ENCODE assay signal across 8 cellular contexts in the genomic region with DNA sequence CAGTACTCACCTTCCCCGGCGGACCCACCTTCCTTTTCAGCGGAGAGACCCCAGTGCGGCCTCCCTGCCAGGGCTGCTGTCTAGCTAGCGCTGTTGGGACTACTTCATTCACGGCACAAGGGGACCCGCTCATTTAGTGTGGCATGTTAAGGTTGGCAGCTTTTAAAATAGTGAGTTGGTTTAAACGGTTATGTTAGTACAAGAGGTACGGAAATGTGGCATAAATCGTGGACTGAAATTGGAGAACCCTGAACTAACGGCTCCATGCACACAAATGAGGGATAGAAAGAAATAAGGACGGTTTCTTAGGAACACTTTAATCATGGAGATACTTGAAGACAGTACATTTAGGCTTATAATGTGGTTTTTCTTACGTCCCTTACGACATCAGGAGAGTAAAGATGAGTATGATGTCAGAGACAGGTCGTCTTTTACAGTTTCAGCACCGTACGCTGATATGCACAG. TPM values are rescaled to one million over a fixed set of nuclear protein-coding genes. Genes with fewer than 3 reads are reported as not detected.
DNase-seq lines count a peak whose midpoint lies in the region; ATAC-seq and TF ChIP-seq lines count a peak whose summit lies in the region.

No MANE protein-coding gene starts in this region.

- no peak for TF ChIP-seq CTCF in RWPE2 (IDR thresholded peaks at IDR 0.05; ENCODE audit: poor library complexity, severe bottlenecking)
- no peak for TF ChIP-seq CTCF in mucosa of descending colon (IDR thresholded peaks at IDR 0.05)

- H3K4me1 Mint-ChIP-seq in activated CD4-positive, alpha-beta T cell treated with anti-CD3 and anti-CD28 coated beads for 36 hours: peaks cover 50% of the 10 kb centered on the region

- DNase-seq in activated CD4-positive, alpha-beta T cell treated with anti-CD3 and anti-CD28 coated beads for 36 hours: no peak
- no peak for DNase-seq in activated CD4-positive, alpha-beta T cell treated with anti-CD3 and anti-CD28 coated beads for 48 hours
- DNase-seq in RWPE2 (ENCODE audit: low spot score) (no peak), mucosa of descending colon (no peak), cortex of kidney (lab: John Stamatoyannopoulos, UW) (no peak)
- no peak for DNase-seq in stimulated activated CD4-positive, alpha-beta T cell treated with anti-CD3 and anti-CD28 coated beads, Interleukin-1b, Interleukin-23, amount 100 ng/mL, for 48 hours

- H3K36me3 Mint-ChIP-seq in activated CD4-positive, alpha-beta T cell treated with anti-CD3 and anti-CD28 coated beads for 36 hours (ENCODE audit: low read depth): peaks cover 23% of the 10 kb centered on the region

- peak; percentile 10 for ATAC-seq in activated CD4-positive, alpha-beta T cell treated with anti-CD3 and anti-CD28 coated beads for 36 hours
- ATAC-seq in HG02938 (IDR thresholded peaks at IDR 0.05; ENCODE audit: unreplicated experiment) (peak; percentile 6), RWPE2 (ENCODE audit: low read depth) (peak; percentile 11), mucosa of descending colon (peak; percentile 8)

- intact Hi-C loops in activated CD4-positive, alpha-beta T cell treated with anti-CD3 and anti-CD28 coated beads for 36 hours (cut with DNase I, micrococcal nuclease): loop anchor here (1.0 to 10.0 kb wide), 13 partner anchors 236 to 1766 kb away; a partner anchor contains a TSS
- intact Hi-C loops in mucosa of descending colon (cut with DNase I, micrococcal nuclease): no loop called here

- peaks cover 18% of the 10 kb centered on the region for H3K4me1 ChIP-seq in RWPE2 (ENCODE audit: insufficient read depth, poor library complexity, severe bottlenecking)
- peaks cover 8% of the 10 kb centered on the region for H3K4me1 ChIP-seq in ectodermal cell (ENCODE audit: control insufficient read depth, insufficient read depth, low read length)
- H3K4me1 ChIP-seq in mucosa of descending colon (ENCODE audit: low read depth): peaks cover 25% of the 10 kb centered on the region

- POLR2A ChIA-PET in activated CD4-positive, alpha-beta T cell treated with anti-CD3 and anti-CD28 coated beads for 36 hours (lab: Charles Lee): interaction anchor here (0.6 to 1.1 kb wide), 4 partner anchors 10 to 913 kb away, joined by 3 to 6 read pairs (median 4); a partner anchor contains a TSS

- peak overlapping the region; percentile 92 for H3K4me3 Mint-ChIP-seq in activated CD4-positive, alpha-beta T cell treated with anti-CD3 and anti-CD28 coated beads for 36 hours

- 12 to 13% methylated on average over 17 of the region's 17 CpGs for WGBS in ectodermal cell, 2 experiments

- H3K27me3 Mint-ChIP-seq in activated CD4-positive, alpha-beta T cell treated with anti-CD3 and anti-CD28 coated beads for 36 hours: no peaks in the 10 kb centered on the region

- no peaks in the 10 kb centered on the region for H3K9me3 Mint-ChIP-seq in activated CD4-positive, alpha-beta T cell treated with anti-CD3 and anti-CD28 coated beads for 36 hours (ENCODE audit: low read depth)

- H3K36me3 ChIP-seq in RWPE2 (ENCODE audit: low read depth): peaks cover 15% of the 10 kb centered on the region
- peaks cover 10% of the 10 kb centered on the region for H3K36me3 ChIP-seq in ectodermal cell (ENCODE audit: control insufficient read depth, insufficient read depth, low read length)
- peaks cover 4% of the 10 kb centered on the region for H3K36me3 ChIP-seq in mucosa of descending colon (ENCODE audit: low read depth)

- H3K27ac ChIP-seq in RWPE2 (ENCODE audit: poor library complexity, severe bottlenecking): peak overlapping the region; percentile 87
- peak overlapping the region; percentile 75 for H3K27ac ChIP-seq in ectodermal cell (ENCODE audit: insufficient read depth, low read depth, low read length, poor library complexity, severe bottlenecking)

- no peaks in the 10 kb centered on the region for H3K9me3 ChIP-seq in RWPE2 (ENCODE audit: severe bottlenecking)
- no peaks in the 10 kb centered on the region for H3K9me3 ChIP-seq in ectodermal cell (ENCODE audit: control insufficient read depth, low read length)
- no peaks in the 10 kb centered on the region for H3K9me3 ChIP-seq in mucosa of descending colon

- CTCF ChIA-PET in activated CD4-positive, alpha-beta T cell treated with anti-CD3 and anti-CD28 coated beads for 36 hours (lab: Charles Lee): interaction anchor here (1.0 to 5.7 kb wide), 7 partner anchors 9 to 261 kb away, joined by 3 to 44 read pairs (median 8); no protein-coding TSS in a partner anchor

- peak overlapping the region; percentile 98 for H3K27ac Mint-ChIP-seq in activated CD4-positive, alpha-beta T cell treated with anti-CD3 and anti-CD28 coated beads for 36 hours

- no peaks in the 10 kb centered on the region for H3K27me3 ChIP-seq in RWPE2 (ENCODE audit: insufficient read depth, poor library complexity, severe bottlenecking)
- no peaks in the 10 kb centered on the region for H3K27me3 ChIP-seq in ectodermal cell (ENCODE audit: control insufficient read depth, insufficient read depth, low read length, poor library complexity, severe bottlenecking)

- H3K4me3 ChIP-seq in RWPE2 (ENCODE audit: severe bottlenecking) (peak overlapping the region; percentile 64), ectodermal cell (ENCODE audit: insufficient read depth, low read depth, low read length) (peak overlapping the region; percentile 81), mucosa of descending colon (peak overlapping the region; percentile 81)

RNA-seq across cellular contexts. Expression of a gene that starts 0.8 kb away (rescaled TPM):
- total RNA-seq in activated CD4-positive, alpha-beta T cell treated with anti-CD3 and anti-CD28 coated beads for 36 hours: 10 to 100 TPM; 21.3 to 25.9 TPM
- 34.5 TPM for polyA plus RNA-seq in ectodermal cell (2013, experiment 1 of 4)
- 27.1 TPM for polyA plus RNA-seq in ectodermal cell (2013, experiment 2 of 4)
- 25.0 TPM for polyA plus RNA-seq in ectodermal cell (2013, experiment 3 of 4)
- 25.4 TPM for polyA plus RNA-seq in ectodermal cell (2013, experiment 4 of 4)
- 10 to 100 TPM; 19.8 to 34.2 (median 19.8) TPM for total RNA-seq in mucosa of descending colon

RNA-seq across cellular contexts. Expression of a gene that starts 0.8 kb away (rescaled TPM):
- 10 to 100 TPM; 35.9 to 39.7 TPM for total RNA-seq in activated CD4-positive, alpha-beta T cell treated with anti-CD3 and anti-CD28 coated beads for 36 hours
- 75.8 TPM for polyA plus RNA-seq in ectodermal cell (2013, experiment 1 of 4)
- 83.0 TPM for polyA plus RNA-seq in ectodermal cell (2013, experiment 2 of 4)
- 61.0 TPM for polyA plus RNA-seq in ectodermal cell (2013, experiment 3 of 4)
- polyA plus RNA-seq in ectodermal cell (2013, experiment 4 of 4): 70.8 TPM
- total RNA-seq in mucosa of descending colon: 10 to 100 TPM; 28.9 to 44.6 (median 36.4) TPM

Comparison
In these comparisons a context has a peak if more than half of its experiments do, and no peak if none do; other contexts are left out.
1. intact Hi-C loops: an anchor here in activated CD4-positive, alpha-beta T cell treated with anti-CD3 and anti-CD28 coated beads for 36 hours (1.0 to 10.0 kb wide); none called in mucosa of descending colon.